2 cellular contexts compared by ENCODE assay signal in genomic region chr1:3630914-3631313, GRCh38.
TF ChIP-seq lines count a peak whose summit lies in the region.

No MANE protein-coding gene starts in this region.

TF ChIP-seq in SK-N-SH treated with all-trans-retinoic acid at 6 μM for 48 hours, 23 proteins besides CTCF, POLR2A, EP300 and RAD21 (continued from another document):
- TF ChIP-seq, protein P1, sequence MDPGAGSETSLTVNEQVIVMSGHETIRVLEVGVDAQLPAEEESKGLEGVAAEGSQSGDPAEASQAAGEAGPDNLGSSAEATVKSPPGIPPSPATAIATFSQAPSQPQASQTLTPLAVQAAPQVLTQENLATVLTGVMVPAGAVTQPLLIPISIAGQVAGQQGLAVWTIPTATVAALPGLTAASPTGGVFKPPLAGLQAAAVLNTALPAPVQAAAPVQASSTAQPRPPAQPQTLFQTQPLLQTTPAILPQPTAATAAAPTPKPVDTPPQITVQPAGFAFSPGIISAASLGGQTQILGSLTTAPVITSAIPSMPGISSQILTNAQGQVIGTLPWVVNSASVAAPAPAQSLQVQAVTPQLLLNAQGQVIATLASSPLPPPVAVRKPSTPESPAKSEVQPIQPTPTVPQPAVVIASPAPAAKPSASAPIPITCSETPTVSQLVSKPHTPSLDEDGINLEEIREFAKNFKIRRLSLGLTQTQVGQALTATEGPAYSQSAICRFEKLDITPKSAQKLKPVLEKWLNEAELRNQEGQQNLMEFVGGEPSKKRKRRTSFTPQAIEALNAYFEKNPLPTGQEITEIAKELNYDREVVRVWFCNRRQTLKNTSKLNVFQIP (CRISPR knock-in tag; IDR thresholded peaks at IDR 0.05; ENCODE audit: borderline replicate concordance, low read depth): no peak
- no peak for TF ChIP-seq OSR1 (CRISPR knock-in tag; IDR thresholded peaks at IDR 0.05)
- no peak for TF ChIP-seq ZFP30 (CRISPR knock-in tag; IDR thresholded peaks at IDR 0.05)
- no peak for TF ChIP-seq TSHZ2 (CRISPR knock-in tag; IDR thresholded peaks at IDR 0.05)
- TF ChIP-seq, protein P2, sequence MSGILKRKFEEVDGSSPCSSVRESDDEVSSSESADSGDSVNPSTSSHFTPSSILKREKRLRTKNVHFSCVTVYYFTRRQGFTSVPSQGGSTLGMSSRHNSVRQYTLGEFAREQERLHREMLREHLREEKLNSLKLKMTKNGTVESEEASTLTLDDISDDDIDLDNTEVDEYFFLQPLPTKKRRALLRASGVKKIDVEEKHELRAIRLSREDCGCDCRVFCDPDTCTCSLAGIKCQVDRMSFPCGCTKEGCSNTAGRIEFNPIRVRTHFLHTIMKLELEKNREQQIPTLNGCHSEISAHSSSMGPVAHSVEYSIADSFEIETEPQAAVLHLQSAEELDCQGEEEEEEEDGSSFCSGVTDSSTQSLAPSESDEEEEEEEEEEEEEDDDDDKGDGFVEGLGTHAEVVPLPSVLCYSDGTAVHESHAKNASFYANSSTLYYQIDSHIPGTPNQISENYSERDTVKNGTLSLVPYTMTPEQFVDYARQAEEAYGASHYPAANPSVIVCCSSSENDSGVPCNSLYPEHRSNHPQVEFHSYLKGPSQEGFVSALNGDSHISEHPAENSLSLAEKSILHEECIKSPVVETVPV (CRISPR knock-in tag; IDR thresholded peaks at IDR 0.05): no peak

TF ChIP-seq in SK-N-SH, 30 proteins besides CTCF, POLR2A, EP300 and RAD21 (continued from another document):
- TF ChIP-seq, protein P3, sequence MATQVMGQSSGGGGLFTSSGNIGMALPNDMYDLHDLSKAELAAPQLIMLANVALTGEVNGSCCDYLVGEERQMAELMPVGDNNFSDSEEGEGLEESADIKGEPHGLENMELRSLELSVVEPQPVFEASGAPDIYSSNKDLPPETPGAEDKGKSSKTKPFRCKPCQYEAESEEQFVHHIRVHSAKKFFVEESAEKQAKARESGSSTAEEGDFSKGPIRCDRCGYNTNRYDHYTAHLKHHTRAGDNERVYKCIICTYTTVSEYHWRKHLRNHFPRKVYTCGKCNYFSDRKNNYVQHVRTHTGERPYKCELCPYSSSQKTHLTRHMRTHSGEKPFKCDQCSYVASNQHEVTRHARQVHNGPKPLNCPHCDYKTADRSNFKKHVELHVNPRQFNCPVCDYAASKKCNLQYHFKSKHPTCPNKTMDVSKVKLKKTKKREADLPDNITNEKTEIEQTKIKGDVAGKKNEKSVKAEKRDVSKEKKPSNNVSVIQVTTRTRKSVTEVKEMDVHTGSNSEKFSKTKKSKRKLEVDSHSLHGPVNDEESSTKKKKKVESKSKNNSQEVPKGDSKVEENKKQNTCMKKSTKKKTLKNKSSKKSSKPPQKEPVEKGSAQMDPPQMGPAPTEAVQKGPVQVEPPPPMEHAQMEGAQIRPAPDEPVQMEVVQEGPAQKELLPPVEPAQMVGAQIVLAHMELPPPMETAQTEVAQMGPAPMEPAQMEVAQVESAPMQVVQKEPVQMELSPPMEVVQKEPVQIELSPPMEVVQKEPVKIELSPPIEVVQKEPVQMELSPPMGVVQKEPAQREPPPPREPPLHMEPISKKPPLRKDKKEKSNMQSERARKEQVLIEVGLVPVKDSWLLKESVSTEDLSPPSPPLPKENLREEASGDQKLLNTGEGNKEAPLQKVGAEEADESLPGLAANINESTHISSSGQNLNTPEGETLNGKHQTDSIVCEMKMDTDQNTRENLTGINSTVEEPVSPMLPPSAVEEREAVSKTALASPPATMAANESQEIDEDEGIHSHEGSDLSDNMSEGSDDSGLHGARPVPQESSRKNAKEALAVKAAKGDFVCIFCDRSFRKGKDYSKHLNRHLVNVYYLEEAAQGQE (IDR thresholded peaks at IDR 0.05; ENCODE audit: low read depth, low read length): no peak
- no peak for TF ChIP-seq SIN3A (IDR thresholded peaks at IDR 0.05; ENCODE audit: borderline replicate concordance, low read depth, low read length)
- TF ChIP-seq EZH2phosphoT487 (IDR thresholded peaks at IDR 0.05; ENCODE audit: borderline replicate concordance, low read depth): no peak
- TF ChIP-seq, protein P4, sequence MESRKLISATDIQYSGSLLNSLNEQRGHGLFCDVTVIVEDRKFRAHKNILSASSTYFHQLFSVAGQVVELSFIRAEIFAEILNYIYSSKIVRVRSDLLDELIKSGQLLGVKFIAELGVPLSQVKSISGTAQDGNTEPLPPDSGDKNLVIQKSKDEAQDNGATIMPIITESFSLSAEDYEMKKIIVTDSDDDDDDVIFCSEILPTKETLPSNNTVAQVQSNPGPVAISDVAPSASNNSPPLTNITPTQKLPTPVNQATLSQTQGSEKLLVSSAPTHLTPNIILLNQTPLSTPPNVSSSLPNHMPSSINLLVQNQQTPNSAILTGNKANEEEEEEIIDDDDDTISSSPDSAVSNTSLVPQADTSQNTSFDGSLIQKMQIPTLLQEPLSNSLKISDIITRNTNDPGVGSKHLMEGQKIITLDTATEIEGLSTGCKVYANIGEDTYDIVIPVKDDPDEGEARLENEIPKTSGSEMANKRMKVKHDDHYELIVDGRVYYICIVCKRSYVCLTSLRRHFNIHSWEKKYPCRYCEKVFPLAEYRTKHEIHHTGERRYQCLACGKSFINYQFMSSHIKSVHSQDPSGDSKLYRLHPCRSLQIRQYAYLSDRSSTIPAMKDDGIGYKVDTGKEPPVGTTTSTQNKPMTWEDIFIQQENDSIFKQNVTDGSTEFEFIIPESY (IDR thresholded peaks at IDR 0.05; ENCODE audit: borderline replicate concordance, low read depth): no peak
- no peak for TF ChIP-seq GATA2 (CRISPR knock-in tag; IDR thresholded peaks at IDR 0.05)
- TF ChIP-seq CHD2 (IDR thresholded peaks at IDR 0.05; ENCODE audit: low read length, partially characterized antibody): no peak
